Comparison of ENCODE assay signal across 21 cellular contexts in genomic region chr2:165423081-165423480, GRCh38. TPM values are rescaled to one million over a fixed set of nuclear protein-coding genes. Genes with fewer than 3 reads are reported as not detected.
DNase-seq lines count a peak whose midpoint lies in the region; ATAC-seq, FAIRE-seq and TF ChIP-seq lines count a peak whose summit lies in the region.
"Had no signal": no experiment of that assay in that cellular context is flagged by ENCODE, and none has a peak within 500 bp of the region (broad histone marks: within the 10 kb centered on the region; RNA-seq: fewer than 3 reads in every experiment).

No MANE protein-coding gene starts in this region.

- CTCF ChIA-PET in MCF 10A (lab: Yijun Ruan, JAX), result interaction anchor here (0.9 kb wide), 1 partner anchor 22 kb away, joined by 4 read pairs; no protein-coding TSS in a partner anchor

- H3K4me3 Mint-ChIP-seq in MCF 10A (ENCODE audit: unreplicated experiment), result no peak overlapping the region
- H3K4me3 Mint-ChIP-seq: CD4-positive, alpha-beta T cell had no signal

- H3K4me3 ChIP-seq in HUES6 (ENCODE audit: low read depth, low read length), result 0 out of 2 replicates have a peak overlapping the region, but pooled peaks have one; percentile 6
- H3K4me3 ChIP-seq in bronchial epithelial cell (ENCODE audit: low read depth, low read length), result no peak overlapping the region
- peak overlapping the region; percentile 8 for H3K4me3 ChIP-seq in iPS-15b (ENCODE audit: low read depth, low read length)
- H3K4me3 ChIP-seq in MG63, result no peak overlapping the region
- H3K4me3 ChIP-seq: GM12878 had no signal

- DNase-seq in bronchial epithelial cell (ENCODE audit: low read depth) (no peak), H54 (ENCODE audit: insufficient read length, low spot score) (no peak), MCF 10A (ENCODE audit: unreplicated experiment) (no peak), MG63 (no peak)
- DNase-seq: ACHN; AML-193; Caco-2; CD4-positive, alpha-beta T cell; DMS79; Kasumi-1; KG1 had no signal

- no peak for TF ChIP-seq POLR2A in H54 (IDR thresholded peaks at IDR 0.05; ENCODE audit: low read depth, low read length)

- peak; percentile 43 for FAIRE-seq in bronchial epithelial cell (lab: Jason Lieb, UNC)
- no peak for FAIRE-seq in H54 (lab: Jason Lieb, UNC)
- FAIRE-seq: A204.1, D721Med, GM12878, HTR-8/SVneo had no signal

- H3K4me1 ChIP-seq in HUES6 (ENCODE audit: control insufficient read depth, insufficient read depth, low read length) (peaks cover 3% of the 10 kb centered on the region; the same call in 1 of the 2 replicates), iPS-15b (ENCODE audit: control insufficient read depth, insufficient read depth, low read length) (no peaks in the 10 kb centered on the region)

- intact Hi-C loops in MCF 10A (cut with micrococcal nuclease), result no loop called here

- no peaks in the 10 kb centered on the region for H3K9me3 Mint-ChIP-seq in MCF 10A (ENCODE audit: unreplicated experiment)

- peaks cover 29% of the 10 kb centered on the region for H3K27me3 Mint-ChIP-seq in MCF 10A (ENCODE audit: insufficient read depth, unreplicated experiment)
- H3K27me3 Mint-ChIP-seq: CD4-positive, alpha-beta T cell had no signal

- H3K27me3 ChIP-seq in HUES6 (ENCODE audit: control insufficient read depth, insufficient read depth, low read length) (no peaks in the 10 kb centered on the region), bronchial epithelial cell (ENCODE audit: control insufficient read depth, insufficient read depth, low read length) (no peaks in the 10 kb centered on the region), iPS-15b (ENCODE audit: control insufficient read depth, insufficient read depth, low read length) (no peaks in the 10 kb centered on the region), MG63 (no peaks in the 10 kb centered on the region)

- H3K9ac ChIP-seq in HUES6 (ENCODE audit: low read length) (no peak overlapping the region), iPS-15b (ENCODE audit: low read depth, low read length) (no peak overlapping the region)

- H3K36me3 ChIP-seq in HUES6 (ENCODE audit: control insufficient read depth, insufficient read depth, low read length) (no peaks in the 10 kb centered on the region), bronchial epithelial cell (ENCODE audit: control insufficient read depth, insufficient read depth, low read length) (no peaks in the 10 kb centered on the region), iPS-15b (ENCODE audit: control insufficient read depth, insufficient read depth, low read length) (peaks cover 2% of the 10 kb centered on the region), MG63 (no peaks in the 10 kb centered on the region)

- no peaks in the 10 kb centered on the region for H3K36me3 Mint-ChIP-seq in MCF 10A (ENCODE audit: insufficient read depth, unreplicated experiment)

- H3K9me3 ChIP-seq in HUES6 (ENCODE audit: control insufficient read depth, insufficient read depth, low read depth, low read length), result peaks cover 24% of the 10 kb centered on the region
- peaks cover 11% of the 10 kb centered on the region for H3K9me3 ChIP-seq in iPS-15b (ENCODE audit: control insufficient read depth, insufficient read depth, low read length)
- no peaks in the 10 kb centered on the region for H3K9me3 ChIP-seq in MG63
- H3K9me3 ChIP-seq: Caco-2 had no signal

- ATAC-seq in HG03025 (IDR thresholded peaks at IDR 0.05; ENCODE audit: low FRiP score, unreplicated experiment), result no peak
- ATAC-seq: GM12878, HCT116 had no signal

- no peaks in the 10 kb centered on the region for H3K4me1 Mint-ChIP-seq in MCF 10A (ENCODE audit: insufficient read depth, unreplicated experiment)

- TF ChIP-seq CTCF in bronchial epithelial cell (IDR thresholded peaks at IDR 0.05; ENCODE audit: insufficient read depth, low read length, severe bottlenecking) (no peak), MCF 10A (IDR thresholded peaks at IDR 0.05; ENCODE audit: unreplicated experiment) (no peak)

- POLR2A ChIA-PET in MCF 10A (lab: Yijun Ruan, JAX), result no interaction called here

- H3K27ac Mint-ChIP-seq in MCF 10A (ENCODE audit: low read depth, unreplicated experiment), result no peak overlapping the region
- H3K27ac Mint-ChIP-seq: CD4-positive, alpha-beta T cell had no signal

- no TSS peak for BruUV-seq in MCF 10A (replicated peaks; lab: Mats Ljungman, UMichigan)

- no peak overlapping the region for H3K27ac ChIP-seq in HUES6 (ENCODE audit: low read depth, low read length)
- H3K27ac ChIP-seq: C4-2B, HL-60 had no signal

RNA-seq across cellular contexts. Expression of gene CSRNP3, which starts 46.4 kb away (rescaled TPM):
- 0.26 and 0.38 TPM in 2 replicates for total RNA-seq in bronchial epithelial cell
- total RNA-seq in MCF 10A (2022), result 0.05 and 0.33 TPM in 2 replicates
- total RNA-seq in MG63 (2014; rRNA removed; shearing (Covaris generic); ENCODE audit: low replicate concordance), result not detected in 2 replicates
- total RNA-seq: CD4-positive, alpha-beta T cell had no signal

Comparison
In these comparisons a context has a peak if more than half of its experiments do, and no peak if none do; other contexts are left out.
1. H3K4me3 ChIP-seq: peak in HUES6 (single experiment) and iPS-15b (single experiment); none in bronchial epithelial cell (single experiment) and MG63 (single experiment).